Comparison of ENCODE assay signal across 1 cellular context in genomic region chr1:11807087-11807486, GRCh38.
TF ChIP-seq lines count a peak whose summit lies in the region.

No MANE protein-coding gene starts in this region.

TF ChIP-seq in WTC11, 78 proteins besides CTCF, POLR2A, EP300 and RAD21 (continued from another document):
- TF ChIP-seq, protein P1, sequence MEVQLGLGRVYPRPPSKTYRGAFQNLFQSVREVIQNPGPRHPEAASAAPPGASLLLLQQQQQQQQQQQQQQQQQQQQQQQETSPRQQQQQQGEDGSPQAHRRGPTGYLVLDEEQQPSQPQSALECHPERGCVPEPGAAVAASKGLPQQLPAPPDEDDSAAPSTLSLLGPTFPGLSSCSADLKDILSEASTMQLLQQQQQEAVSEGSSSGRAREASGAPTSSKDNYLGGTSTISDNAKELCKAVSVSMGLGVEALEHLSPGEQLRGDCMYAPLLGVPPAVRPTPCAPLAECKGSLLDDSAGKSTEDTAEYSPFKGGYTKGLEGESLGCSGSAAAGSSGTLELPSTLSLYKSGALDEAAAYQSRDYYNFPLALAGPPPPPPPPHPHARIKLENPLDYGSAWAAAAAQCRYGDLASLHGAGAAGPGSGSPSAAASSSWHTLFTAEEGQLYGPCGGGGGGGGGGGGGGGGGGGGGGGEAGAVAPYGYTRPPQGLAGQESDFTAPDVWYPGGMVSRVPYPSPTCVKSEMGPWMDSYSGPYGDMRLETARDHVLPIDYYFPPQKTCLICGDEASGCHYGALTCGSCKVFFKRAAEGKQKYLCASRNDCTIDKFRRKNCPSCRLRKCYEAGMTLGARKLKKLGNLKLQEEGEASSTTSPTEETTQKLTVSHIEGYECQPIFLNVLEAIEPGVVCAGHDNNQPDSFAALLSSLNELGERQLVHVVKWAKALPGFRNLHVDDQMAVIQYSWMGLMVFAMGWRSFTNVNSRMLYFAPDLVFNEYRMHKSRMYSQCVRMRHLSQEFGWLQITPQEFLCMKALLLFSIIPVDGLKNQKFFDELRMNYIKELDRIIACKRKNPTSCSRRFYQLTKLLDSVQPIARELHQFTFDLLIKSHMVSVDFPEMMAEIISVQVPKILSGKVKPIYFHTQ (CRISPR knock-in tag; IDR thresholded peaks at IDR 0.05), result no peak
- TF ChIP-seq, protein P2, sequence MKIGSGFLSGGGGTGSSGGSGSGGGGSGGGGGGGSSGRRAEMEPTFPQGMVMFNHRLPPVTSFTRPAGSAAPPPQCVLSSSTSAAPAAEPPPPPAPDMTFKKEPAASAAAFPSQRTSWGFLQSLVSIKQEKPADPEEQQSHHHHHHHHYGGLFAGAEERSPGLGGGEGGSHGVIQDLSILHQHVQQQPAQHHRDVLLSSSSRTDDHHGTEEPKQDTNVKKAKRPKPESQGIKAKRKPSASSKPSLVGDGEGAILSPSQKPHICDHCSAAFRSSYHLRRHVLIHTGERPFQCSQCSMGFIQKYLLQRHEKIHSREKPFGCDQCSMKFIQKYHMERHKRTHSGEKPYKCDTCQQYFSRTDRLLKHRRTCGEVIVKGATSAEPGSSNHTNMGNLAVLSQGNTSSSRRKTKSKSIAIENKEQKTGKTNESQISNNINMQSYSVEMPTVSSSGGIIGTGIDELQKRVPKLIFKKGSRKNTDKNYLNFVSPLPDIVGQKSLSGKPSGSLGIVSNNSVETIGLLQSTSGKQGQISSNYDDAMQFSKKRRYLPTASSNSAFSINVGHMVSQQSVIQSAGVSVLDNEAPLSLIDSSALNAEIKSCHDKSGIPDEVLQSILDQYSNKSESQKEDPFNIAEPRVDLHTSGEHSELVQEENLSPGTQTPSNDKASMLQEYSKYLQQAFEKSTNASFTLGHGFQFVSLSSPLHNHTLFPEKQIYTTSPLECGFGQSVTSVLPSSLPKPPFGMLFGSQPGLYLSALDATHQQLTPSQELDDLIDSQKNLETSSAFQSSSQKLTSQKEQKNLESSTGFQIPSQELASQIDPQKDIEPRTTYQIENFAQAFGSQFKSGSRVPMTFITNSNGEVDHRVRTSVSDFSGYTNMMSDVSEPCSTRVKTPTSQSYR (CRISPR knock-in tag; IDR thresholded peaks at IDR 0.05), result no peak
- TF ChIP-seq ZNF232 (CRISPR knock-in tag; IDR thresholded peaks at IDR 0.05) (no peak), MAX (CRISPR knock-in tag; IDR thresholded peaks at IDR 0.05) (no peak), TP53 (CRISPR knock-in tag; IDR thresholded peaks at IDR 0.05) (no peak), ATF6 (CRISPR knock-in tag; IDR thresholded peaks at IDR 0.05) (no peak), EMX1 (CRISPR knock-in tag; IDR thresholded peaks at IDR 0.05) (no peak), FOXP1 (CRISPR knock-in tag; IDR thresholded peaks at IDR 0.05; ENCODE audit: borderline replicate concordance) (no peak), SMAD4 (CRISPR knock-in tag; IDR thresholded peaks at IDR 0.05) (no peak), ZNF423 (CRISPR knock-in tag; IDR thresholded peaks at IDR 0.05) (no peak), FOXK1 (CRISPR knock-in tag; IDR thresholded peaks at IDR 0.05) (no peak), CBFB (CRISPR knock-in tag; IDR thresholded peaks at IDR 0.05; ENCODE audit: low read depth) (no peak)
- TF ChIP-seq, protein P3, sequence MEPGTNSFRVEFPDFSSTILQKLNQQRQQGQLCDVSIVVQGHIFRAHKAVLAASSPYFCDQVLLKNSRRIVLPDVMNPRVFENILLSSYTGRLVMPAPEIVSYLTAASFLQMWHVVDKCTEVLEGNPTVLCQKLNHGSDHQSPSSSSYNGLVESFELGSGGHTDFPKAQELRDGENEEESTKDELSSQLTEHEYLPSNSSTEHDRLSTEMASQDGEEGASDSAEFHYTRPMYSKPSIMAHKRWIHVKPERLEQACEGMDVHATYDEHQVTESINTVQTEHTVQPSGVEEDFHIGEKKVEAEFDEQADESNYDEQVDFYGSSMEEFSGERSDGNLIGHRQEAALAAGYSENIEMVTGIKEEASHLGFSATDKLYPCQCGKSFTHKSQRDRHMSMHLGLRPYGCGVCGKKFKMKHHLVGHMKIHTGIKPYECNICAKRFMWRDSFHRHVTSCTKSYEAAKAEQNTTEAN (CRISPR knock-in tag; IDR thresholded peaks at IDR 0.05), result no peak
- TF ChIP-seq, protein P4, sequence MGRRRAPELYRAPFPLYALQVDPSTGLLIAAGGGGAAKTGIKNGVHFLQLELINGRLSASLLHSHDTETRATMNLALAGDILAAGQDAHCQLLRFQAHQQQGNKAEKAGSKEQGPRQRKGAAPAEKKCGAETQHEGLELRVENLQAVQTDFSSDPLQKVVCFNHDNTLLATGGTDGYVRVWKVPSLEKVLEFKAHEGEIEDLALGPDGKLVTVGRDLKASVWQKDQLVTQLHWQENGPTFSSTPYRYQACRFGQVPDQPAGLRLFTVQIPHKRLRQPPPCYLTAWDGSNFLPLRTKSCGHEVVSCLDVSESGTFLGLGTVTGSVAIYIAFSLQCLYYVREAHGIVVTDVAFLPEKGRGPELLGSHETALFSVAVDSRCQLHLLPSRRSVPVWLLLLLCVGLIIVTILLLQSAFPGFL (CRISPR knock-in tag; IDR thresholded peaks at IDR 0.05; ENCODE audit: borderline replicate concordance), result no peak
- TF ChIP-seq, protein P5, sequence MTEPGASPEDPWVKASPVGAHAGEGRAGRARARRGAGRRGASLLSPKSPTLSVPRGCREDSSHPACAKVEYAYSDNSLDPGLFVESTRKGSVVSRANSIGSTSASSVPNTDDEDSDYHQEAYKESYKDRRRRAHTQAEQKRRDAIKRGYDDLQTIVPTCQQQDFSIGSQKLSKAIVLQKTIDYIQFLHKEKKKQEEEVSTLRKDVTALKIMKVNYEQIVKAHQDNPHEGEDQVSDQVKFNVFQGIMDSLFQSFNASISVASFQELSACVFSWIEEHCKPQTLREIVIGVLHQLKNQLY (CRISPR knock-in tag; IDR thresholded peaks at IDR 0.05), result no peak
